Comparison of ENCODE assay signal across 16 cellular contexts in genomic region chr11:579830-580601, GRCh38. TPM values are rescaled to one million over a fixed set of nuclear protein-coding genes. Genes with fewer than 3 reads are reported as not detected.
DNase-seq lines count a peak whose midpoint lies in the region; ATAC-seq and TF ChIP-seq lines count a peak whose summit lies in the region.
"Had no signal": no experiment of that assay in that cellular context is flagged by ENCODE, and none has a peak within 500 bp of the region (broad histone marks: within the 10 kb centered on the region; RNA-seq: fewer than 3 reads in every experiment).

No MANE protein-coding gene starts in this region.

- no peaks in the 10 kb centered on the region for H3K27me3 ChIP-seq in Loucy (ENCODE audit: insufficient read depth, low read length, poor library complexity, severe bottlenecking)
- H3K27me3 ChIP-seq in tibial artery: no peaks in the 10 kb centered on the region
- no peaks in the 10 kb centered on the region for H3K27me3 ChIP-seq in upper lobe of left lung
- H3K27me3 ChIP-seq: colonic mucosa had no signal

- peak overlapping the region; percentile 67 to 93 (median 83) for H3K4me3 Mint-ChIP-seq in nephron
- H3K4me3 Mint-ChIP-seq: activated B cell treated with CpG ODN at 0.5 μM for 24 hours had no signal

- peak overlapping the region in 1 of 3 experiments; percentile 27 for H3K27ac Mint-ChIP-seq in nephron
- H3K27ac Mint-ChIP-seq: activated B cell treated with CpG ODN at 0.5 μM for 24 hours; activated T-helper 1 cell treated with anti-CD3 and anti-CD28 coated beads, Interleukin-12 subunit alpha, Interleukin-12 subunit beta, Interleukin-2, Interleukin-4 antibody, amounts not matched to agents 30 ng/mL and 10 ng/mL and 1 ng/mL, durations not matched to agents 14 hours and 24 hours and 36 hours had no signal

- H3K4me1 ChIP-seq in Loucy (ENCODE audit: insufficient read depth, low read length, poor library complexity, severe bottlenecking): peaks cover 35% of the 10 kb centered on the region
- H3K4me1 ChIP-seq in tibial artery: peaks cover 0 to 51% (median 41%) of the 10 kb centered on the region in 4 donors
- peaks cover 34 to 49% (median 38%) of the 10 kb centered on the region in 4 donors for H3K4me1 ChIP-seq in upper lobe of left lung

- H3K36me3 Mint-ChIP-seq in nephron (ENCODE audit: low read depth): peaks cover 15% of the 10 kb centered on the region

- peaks cover 21% of the 10 kb centered on the region for H3K4me1 Mint-ChIP-seq in nephron

- H3K27me3 Mint-ChIP-seq in nephron (ENCODE audit: low read depth): peaks cover 8% of the 10 kb centered on the region

- peak overlapping the region; percentile 97 for H3K9ac ChIP-seq in Loucy (ENCODE audit: low read depth, low read length, poor library complexity, severe bottlenecking)

- H3K36me3 ChIP-seq in Loucy (ENCODE audit: insufficient read depth, low read length) (peaks cover 30% of the 10 kb centered on the region; the same call in 1 of the 2 replicates), tibial artery (peaks cover 34 to 37% (median 37%) of the 10 kb centered on the region in 3 donors), upper lobe of left lung (peaks cover 4 to 28% (median 24%) of the 10 kb centered on the region in 4 donors)
- H3K36me3 ChIP-seq: colonic mucosa had no signal

- no peak overlapping the region for H2AFZ ChIP-seq in Loucy (ENCODE audit: low read length)

- 83 to 91% methylated on average over 15 to 20 of the region's 20 CpGs for WGBS in upper lobe of left lung, 2 donors

- H3K4me3 ChIP-seq in Loucy (ENCODE audit: low read length, poor library complexity, severe bottlenecking) (peak overlapping the region; percentile 93), choroid plexus epithelial cell (ENCODE audit: low read depth, low read length) (no peak overlapping the region), tibial artery (no peak overlapping the region), upper lobe of left lung (no peak overlapping the region)
- H3K4me3 ChIP-seq: colonic mucosa, left lung, SJSA1 had no signal

- TF ChIP-seq CTCF in Loucy (conservative IDR thresholded peaks at IDR 0.05; ENCODE audit: low read length) (no peak), choroid plexus epithelial cell (conservative IDR thresholded peaks at IDR 0.05; ENCODE audit: low read depth, low read length) (no peak), nephron (IDR thresholded peaks at IDR 0.05; ENCODE audit: unreplicated experiment in 3 of 3) (no peak), tibial artery (IDR thresholded peaks at IDR 0.05) (no peak), upper lobe of left lung (IDR thresholded peaks at IDR 0.05) (no peak)

- intact Hi-C loops in tibial artery (cut with DNase I; ENCODE audit: low total_unique reads): loop anchor here (5.0 to 10.0 kb wide), 2 partner anchors 32 to 225 kb away; partner anchors contain the start of genes PIDD1 and RPLP2

- H3K9me3 ChIP-seq in Loucy (ENCODE audit: insufficient read depth, low read depth, low read length) (no peaks in the 10 kb centered on the region), tibial artery (no peaks in the 10 kb centered on the region), upper lobe of left lung (no peaks in the 10 kb centered on the region)
- H3K9me3 ChIP-seq: colonic mucosa, left lung, SJSA1, stomach had no signal

- no peak for TF ChIP-seq POLR2A in upper lobe of left lung (IDR thresholded peaks at IDR 0.05)

- no peaks in the 10 kb centered on the region for H3K9me2 ChIP-seq in Loucy (replicated peaks; ENCODE audit: low read depth, low read length)

- H3K9me3 Mint-ChIP-seq in nephron: no peaks in the 10 kb centered on the region
- H3K9me3 Mint-ChIP-seq: activated B cell treated with CpG ODN at 0.5 μM for 24 hours; activated T-helper 1 cell treated with anti-CD3 and anti-CD28 coated beads, Interleukin-12 subunit alpha, Interleukin-12 subunit beta, Interleukin-2, Interleukin-4 antibody, amounts not matched to agents 30 ng/mL and 10 ng/mL and 1 ng/mL, durations not matched to agents 14 hours and 24 hours and 36 hours had no signal

- H3K27ac ChIP-seq in tibial artery: no peak overlapping the region
- H3K27ac ChIP-seq in upper lobe of left lung: no peak overlapping the region
- H3K27ac ChIP-seq: colonic mucosa, left lung, SJSA1, stomach had no signal

- in situ Hi-C loops in Caki2 (cut with HindIII; ENCODE audit: low pct_unique_long_range_greater_than_20kb, low sequenced_read_pairs): no loop called here

- no peak for TF ChIP-seq EP300 in upper lobe of left lung (IDR thresholded peaks at IDR 0.05)

- H4K20me1 ChIP-seq in Loucy (ENCODE audit: insufficient read depth, low read length, poor library complexity, severe bottlenecking): peaks cover 68% of the 10 kb centered on the region

- H3F3A ChIP-seq in Loucy (ENCODE audit: low read depth): no peaks in the 10 kb centered on the region

- H3K79me2 ChIP-seq in Loucy (ENCODE audit: insufficient read depth, low read length): peaks cover 81% of the 10 kb centered on the region

- DNase-seq in Caki2 (ENCODE audit: low read depth): peak; percentile 50
- DNase-seq in choroid plexus epithelial cell (ENCODE audit: low read depth): peak; percentile 48
- DNase-seq in hepatic stellate cell (ENCODE audit: low spot score): no peak
- no peak for DNase-seq in tibial artery
- no peak for DNase-seq in 8988T
- no peak for DNase-seq in upper lobe of left lung
- DNase-seq: activated B cell treated with CpG ODN at 0.5 μM for 24 hours, colonic mucosa, NCI-H1417 treated with DMSO at 0.1 percent for 48 hours, NCI-H748 treated with DMSO at 0.1 percent for 48 hours, stomach had no signal

- no peak for ATAC-seq in upper lobe of left lung (ENCODE audit: low FRiP score in 2 of 2)
- ATAC-seq: left lung had no signal

- peak overlapping the region; percentile 100 for H3K4me2 ChIP-seq in Loucy (ENCODE audit: low read depth, low read length, poor library complexity, severe bottlenecking)

RNA-seq across cellular contexts. Expression of gene PHRF1, which starts 3.7 kb away (rescaled TPM):
- total RNA-seq in Caki2 (2014; rRNA removed; shearing (Covaris generic); ENCODE audit: low replicate concordance): 36.5 and 42.6 TPM in 2 replicates
- 10 to 100 TPM; 25.7 to 93.2 (median 37.9) TPM for total RNA-seq in upper lobe of left lung

RNA-seq across cellular contexts. Expression of gene RASSF7, which starts 19.2 kb away (rescaled TPM):
- 107 and 124 TPM in 2 replicates for total RNA-seq in Caki2 (2014; rRNA removed; shearing (Covaris generic); ENCODE audit: low replicate concordance)
- 100 to 1,000 TPM in 5 of 6 donors, 10 to 100 TPM in 1; 80.2 to 222 (median 129) TPM for total RNA-seq in upper lobe of left lung

RNA-seq across cellular contexts. Expression of gene LMNTD2, which starts 19.5 kb away (rescaled TPM):
- 6.7 and 18.4 TPM in 2 replicates for total RNA-seq in Caki2 (2014; rRNA removed; shearing (Covaris generic); ENCODE audit: low replicate concordance)
- 10 to 100 TPM in 2 of 6 donors, 1 to 10 TPM in 4; 4.6 to 32.5 (median 6.7) TPM for total RNA-seq in upper lobe of left lung

RNA-seq across cellular contexts. Expression of gene IRF7, which starts 35.7 kb away (rescaled TPM):
- total RNA-seq in Caki2 (2014; rRNA removed; shearing (Covaris generic); ENCODE audit: low replicate concordance): 12.5 and 23.2 TPM in 2 replicates
- 100 to 1,000 TPM in 2 of 6 donors, 10 to 100 TPM in 4; 32.6 to 123 (median 56.2) TPM for total RNA-seq in upper lobe of left lung

RNA-seq across cellular contexts. Expression of gene LRRC56, which starts 42.7 kb away (rescaled TPM):
- 2.0 and 3.4 TPM in 2 replicates for total RNA-seq in Caki2 (2014; rRNA removed; shearing (Covaris generic); ENCODE audit: low replicate concordance)
- 10 to 100 TPM in 1 of 6 donors, 1 to 10 TPM in 5; 3.5 to 11.5 (median 5.8) TPM for total RNA-seq in upper lobe of left lung

Comparison
In these comparisons a context has a peak if more than half of its experiments do, and no peak if none do; other contexts are left out.
1. DNase-seq: peak in Caki2 (single experiment) and choroid plexus epithelial cell (single experiment); none in hepatic stellate cell (single experiment), tibial artery (0 of 2), 8988T (single experiment) and upper lobe of left lung (0 of 2).